2 cellular contexts compared by ENCODE assay signal in the genomic region with DNA sequence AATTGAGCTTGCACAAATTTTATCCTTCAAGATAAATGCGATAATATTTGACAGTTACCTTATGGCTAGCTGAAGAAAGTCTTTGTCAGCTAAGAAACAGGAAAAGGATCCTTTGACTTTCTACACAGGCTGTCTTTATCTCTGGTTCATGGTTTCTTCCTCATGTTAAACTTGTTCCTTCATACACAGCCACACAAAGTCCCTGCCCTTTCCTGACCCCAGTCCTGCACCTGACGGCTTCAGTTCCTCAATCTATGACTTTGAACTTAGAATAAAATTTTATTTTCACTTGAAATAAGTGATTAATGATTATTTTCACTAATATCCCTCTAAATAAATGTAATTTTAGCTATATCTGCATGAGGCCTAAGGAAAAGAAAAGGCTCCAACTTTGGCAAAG.
TF ChIP-seq lines count a peak whose summit lies in the region.

No MANE protein-coding gene starts in this region.

TF ChIP-seq in GM12878, 131 proteins besides CTCF, POLR2A, EP300 and RAD21:
- TF ChIP-seq, protein P1, sequence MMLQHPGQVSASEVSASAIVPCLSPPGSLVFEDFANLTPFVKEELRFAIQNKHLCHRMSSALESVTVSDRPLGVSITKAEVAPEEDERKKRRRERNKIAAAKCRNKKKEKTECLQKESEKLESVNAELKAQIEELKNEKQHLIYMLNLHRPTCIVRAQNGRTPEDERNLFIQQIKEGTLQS (IDR thresholded peaks at IDR 0.05; ENCODE audit: borderline replicate concordance, extremely low read depth, low read depth, low read length): no peak
- TF ChIP-seq CREM (IDR thresholded peaks at IDR 0.05; ENCODE audit: low read depth) (no peak), SPI1 (IDR thresholded peaks at IDR 0.05; ENCODE audit: borderline replicate concordance, insufficient read depth, low read depth, low read length) (0 out of 2 replicates have a peak, but pooled peaks have one; percentile 27)

TF ChIP-seq in GM23338, 12 proteins besides CTCF, POLR2A, EP300 and RAD21:
- TF ChIP-seq EZH2phosphoT487 (IDR thresholded peaks at IDR 0.05; ENCODE audit: unreplicated experiment) (no peak), EZH2 (IDR thresholded peaks at IDR 0.05; ENCODE audit: low read depth, unreplicated experiment) (no peak), JUNB (IDR thresholded peaks at IDR 0.05; ENCODE audit: unreplicated experiment) (no peak), CREB1 (CRISPR knock-in tag; IDR thresholded peaks at IDR 0.05; ENCODE audit: low read depth) (no peak), ZNF114 (CRISPR knock-in tag; IDR thresholded peaks at IDR 0.05) (no peak), ZNF331 (CRISPR knock-in tag; IDR thresholded peaks at IDR 0.05; ENCODE audit: low read depth) (no peak)
- TF ChIP-seq, protein P2, sequence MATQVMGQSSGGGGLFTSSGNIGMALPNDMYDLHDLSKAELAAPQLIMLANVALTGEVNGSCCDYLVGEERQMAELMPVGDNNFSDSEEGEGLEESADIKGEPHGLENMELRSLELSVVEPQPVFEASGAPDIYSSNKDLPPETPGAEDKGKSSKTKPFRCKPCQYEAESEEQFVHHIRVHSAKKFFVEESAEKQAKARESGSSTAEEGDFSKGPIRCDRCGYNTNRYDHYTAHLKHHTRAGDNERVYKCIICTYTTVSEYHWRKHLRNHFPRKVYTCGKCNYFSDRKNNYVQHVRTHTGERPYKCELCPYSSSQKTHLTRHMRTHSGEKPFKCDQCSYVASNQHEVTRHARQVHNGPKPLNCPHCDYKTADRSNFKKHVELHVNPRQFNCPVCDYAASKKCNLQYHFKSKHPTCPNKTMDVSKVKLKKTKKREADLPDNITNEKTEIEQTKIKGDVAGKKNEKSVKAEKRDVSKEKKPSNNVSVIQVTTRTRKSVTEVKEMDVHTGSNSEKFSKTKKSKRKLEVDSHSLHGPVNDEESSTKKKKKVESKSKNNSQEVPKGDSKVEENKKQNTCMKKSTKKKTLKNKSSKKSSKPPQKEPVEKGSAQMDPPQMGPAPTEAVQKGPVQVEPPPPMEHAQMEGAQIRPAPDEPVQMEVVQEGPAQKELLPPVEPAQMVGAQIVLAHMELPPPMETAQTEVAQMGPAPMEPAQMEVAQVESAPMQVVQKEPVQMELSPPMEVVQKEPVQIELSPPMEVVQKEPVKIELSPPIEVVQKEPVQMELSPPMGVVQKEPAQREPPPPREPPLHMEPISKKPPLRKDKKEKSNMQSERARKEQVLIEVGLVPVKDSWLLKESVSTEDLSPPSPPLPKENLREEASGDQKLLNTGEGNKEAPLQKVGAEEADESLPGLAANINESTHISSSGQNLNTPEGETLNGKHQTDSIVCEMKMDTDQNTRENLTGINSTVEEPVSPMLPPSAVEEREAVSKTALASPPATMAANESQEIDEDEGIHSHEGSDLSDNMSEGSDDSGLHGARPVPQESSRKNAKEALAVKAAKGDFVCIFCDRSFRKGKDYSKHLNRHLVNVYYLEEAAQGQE (IDR thresholded peaks at IDR 0.05; ENCODE audit: unreplicated experiment): no peak
- TF ChIP-seq, protein P3, sequence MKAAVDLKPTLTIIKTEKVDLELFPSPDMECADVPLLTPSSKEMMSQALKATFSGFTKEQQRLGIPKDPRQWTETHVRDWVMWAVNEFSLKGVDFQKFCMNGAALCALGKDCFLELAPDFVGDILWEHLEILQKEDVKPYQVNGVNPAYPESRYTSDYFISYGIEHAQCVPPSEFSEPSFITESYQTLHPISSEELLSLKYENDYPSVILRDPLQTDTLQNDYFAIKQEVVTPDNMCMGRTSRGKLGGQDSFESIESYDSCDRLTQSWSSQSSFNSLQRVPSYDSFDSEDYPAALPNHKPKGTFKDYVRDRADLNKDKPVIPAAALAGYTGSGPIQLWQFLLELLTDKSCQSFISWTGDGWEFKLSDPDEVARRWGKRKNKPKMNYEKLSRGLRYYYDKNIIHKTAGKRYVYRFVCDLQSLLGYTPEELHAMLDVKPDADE (IDR thresholded peaks at IDR 0.05): no peak
